ENCODE assay signal across 7 cellular contexts in the genomic region with DNA sequence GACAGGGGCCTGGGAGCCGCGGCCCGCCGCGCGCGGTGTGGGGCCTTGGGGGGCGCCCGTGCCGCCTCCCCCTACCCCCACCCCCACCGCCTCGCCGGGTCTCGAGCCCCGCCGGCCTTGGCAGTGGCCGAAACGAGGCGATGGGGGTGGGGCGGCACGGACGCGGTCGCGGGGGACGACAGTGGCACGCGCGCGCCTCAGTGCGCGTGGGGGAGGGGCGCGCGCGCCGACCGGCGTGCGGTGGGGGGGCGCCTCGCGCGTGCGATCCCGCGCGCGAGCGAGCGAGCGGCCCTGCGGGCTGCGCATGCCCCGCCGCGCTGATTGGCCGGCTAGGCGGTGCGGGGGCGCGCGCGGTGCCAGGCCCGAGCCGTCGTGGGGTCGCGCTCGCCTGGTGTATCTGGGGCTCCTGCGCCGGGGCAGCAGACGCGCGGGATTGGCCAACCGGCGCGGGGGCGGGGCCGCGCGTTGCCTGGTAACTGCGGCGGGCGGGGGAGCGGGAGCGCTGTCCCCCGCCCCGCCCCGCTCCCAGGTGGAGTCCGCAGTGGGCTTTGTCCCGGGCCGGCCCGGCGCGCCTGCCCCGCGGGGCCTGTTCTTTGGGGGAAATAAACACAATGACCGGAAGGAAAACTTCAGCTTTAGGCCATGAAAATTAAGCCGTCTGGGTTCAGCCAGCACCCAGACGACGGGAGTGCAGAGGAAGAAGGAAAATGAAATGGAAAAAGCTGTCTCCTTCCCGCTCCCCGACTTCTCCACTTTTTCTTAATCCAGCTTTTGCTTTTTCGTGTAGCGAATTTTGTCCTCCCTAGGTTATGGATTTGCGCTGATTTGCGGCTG. TPM values are rescaled to one million over a fixed set of nuclear protein-coding genes. Genes with fewer than 3 reads are reported as not detected.
DNase-seq lines count a peak whose midpoint lies in the region; ATAC-seq and TF ChIP-seq lines count a peak whose summit lies in the region.

No MANE protein-coding gene starts in this region.

- DNase-seq in NCI-H2081 treated with DMSO at 0.1 percent for 48 hours (lab: John Stamatoyannopoulos, UW) (peak; percentile 71), UCSD-AML1 (lab: John Stamatoyannopoulos, UW; ENCODE audit: unreplicated experiment) (peak; percentile 85), body of pancreas (peak; percentile 91 to 95 (median 93)), iPS DF 6.9 (ENCODE audit: low read depth, low spot score) (peak; percentile 67), sigmoid colon (peak; percentile 96)

- TF ChIP-seq EP300 in sigmoid colon (IDR thresholded peaks at IDR 0.05) = no peak

- ATAC-seq in GM18519 (IDR thresholded peaks at IDR 0.05; ENCODE audit: low FRiP score, unreplicated experiment) (peak; percentile 44), HG03025 (IDR thresholded peaks at IDR 0.05; ENCODE audit: low FRiP score, unreplicated experiment) (peak; percentile 56), body of pancreas (peak; percentile 77)

- peak in 2 of 3 donors; percentile 19 to 21 for TF ChIP-seq POLR2A in body of pancreas (IDR thresholded peaks at IDR 0.05)
- TF ChIP-seq POLR2A in sigmoid colon (IDR thresholded peaks at IDR 0.05) = no peak

- intact Hi-C loops in body of pancreas (cut with DNase I) (no loop called here), sigmoid colon (cut with DNase I) (loop anchor here (2.0 kb wide), 1 partner anchor 52 kb away; no protein-coding TSS in a partner anchor)

- WGBS in body of pancreas, 2 donors = 3 to 5% methylated on average over 10 to 57 of the region's 108 CpGs
- no CpG with 5 or more reads among the region's 108 CpGs for WGBS in iPS DF 6.9 (ENCODE audit: insufficient coverage, insufficient read length)
- WGBS in sigmoid colon, 2 donors = 1 to 2% methylated on average over 108 of the region's 108 CpGs

- H3K4me1 ChIP-seq in body of pancreas (peaks cover 53% of the 10 kb centered on the region), iPS DF 6.9 (ENCODE audit: control insufficient read depth, insufficient read depth, low read length) (peaks cover 1% of the 10 kb centered on the region; the same call in 1 of the 2 replicates), sigmoid colon (peaks cover 0 to 57% (median 53%) of the 10 kb centered on the region in 4 donors)

- H3K4me3 ChIP-seq in body of pancreas = peak overlapping the region; percentile 93 to 98
- peak overlapping the region; percentile 95 for H3K4me3 ChIP-seq in iPS DF 6.9 (ENCODE audit: low read length)
- H3K4me3 ChIP-seq in sigmoid colon = peak overlapping the region; percentile 81 to 100 (median 100)

- H3K36me3 ChIP-seq in body of pancreas (replicated peaks in 1 of 2; ENCODE audit: insufficient read depth in 1 of 2, low read depth in 2 of 2) (no peaks in the 10 kb centered on the region), iPS DF 6.9 (ENCODE audit: control insufficient read depth, insufficient read depth, low read length) (no peaks in the 10 kb centered on the region), sigmoid colon (no peaks in the 10 kb centered on the region)

- H3K27ac ChIP-seq in body of pancreas = peak overlapping the region; percentile 94 to 100 (median 99)
- no peak overlapping the region for H3K27ac ChIP-seq in iPS DF 6.9 (ENCODE audit: low read length)
- peak overlapping the region; percentile 99 to 100 (median 99) for H3K27ac ChIP-seq in sigmoid colon

- H3K27me3 ChIP-seq in body of pancreas = no peaks in the 10 kb centered on the region
- H3K27me3 ChIP-seq in iPS DF 6.9 (ENCODE audit: control insufficient read depth, insufficient read depth, low read length) = no peaks in the 10 kb centered on the region
- no peaks in the 10 kb centered on the region for H3K27me3 ChIP-seq in sigmoid colon

- TF ChIP-seq CTCF in body of pancreas (IDR thresholded peaks at IDR 0.05) (no peak), sigmoid colon (IDR thresholded peaks at IDR 0.05) (no peak)

- no peaks in the 10 kb centered on the region for H3K9me3 ChIP-seq in body of pancreas
- H3K9me3 ChIP-seq in iPS DF 6.9 (ENCODE audit: control insufficient read depth, insufficient read depth, low read length) = no peaks in the 10 kb centered on the region
- no peaks in the 10 kb centered on the region for H3K9me3 ChIP-seq in sigmoid colon

RNA-seq across cellular contexts. Expression of gene GTF2I, which starts 0.9 kb away (rescaled TPM):
- total RNA-seq in body of pancreas (100 to 1,000 TPM in 1 of 2 donors, 10 to 100 TPM in 1; 96.2 to 117 TPM), sigmoid colon (100 to 1,000 TPM; 113 to 181 (median 142) TPM)
- 10 to 100 TPM in 2 of 3 donors, 1 to 10 TPM in 1; 9.6 to 40.0 (median 26.4) TPM for polyA plus RNA-seq in sigmoid colon

Comparison
In these comparisons a context has a peak if more than half of its experiments do, and no peak if none do; other contexts are left out.
1. POLR2A ChIP-seq: peak in body of pancreas (2 of 3); none in sigmoid colon (0 of 2).
2. Peak in every context shown above with its lines, with median percentiles within 50 percentile points of each other: ATAC-seq, DNase-seq and H3K4me3 ChIP-seq.